In genomic region chr2:68791914-68792313, GRCh38 we compare ENCODE assay signal across 15 cellular contexts. TPM values are rescaled to one million over a fixed set of nuclear protein-coding genes. Genes with fewer than 3 reads are reported as not detected.
DNase-seq lines count a peak whose midpoint lies in the region; ATAC-seq and TF ChIP-seq lines count a peak whose summit lies in the region.
"Had no signal": no experiment of that assay in that cellular context is flagged by ENCODE, and none has a peak within 500 bp of the region (broad histone marks: within the 10 kb centered on the region; RNA-seq: fewer than 3 reads in every experiment).

No MANE protein-coding gene starts in this region.

- intact Hi-C loops in activated CD4-positive, alpha-beta T cell treated with anti-CD3 and anti-CD28 coated beads, Interleukin-2, amount 10 ng/mL, durations not matched to agents 24 days and 14 days (cut with micrococcal nuclease): no loop called here

- ATAC-seq in natural killer cell treated with Interleukin-12 subunit alpha and Interleukin-12 subunit beta and Interleukin-15 and Interleukin-18, amount 100 ng/mL, for 72 hours: no peak
- no peak for ATAC-seq in SK-N-SH treated with all-trans-retinoic acid at 6 μM for 48 hours
- ATAC-seq: activated CD4-positive, CD25-positive, alpha-beta regulatory T cell treated with anti-CD3 and anti-CD28 coated beads, Interleukin-2, amount 50 U/mL, for 24 hours; Panc1; upper lobe of right lung had no signal

- H3K27me3 Mint-ChIP-seq in activated CD4-positive, alpha-beta T cell treated with anti-CD3 and anti-CD28 coated beads, Interleukin-2, amount 10 ng/mL, durations not matched to agents 24 days and 14 days: no peaks in the 10 kb centered on the region
- H3K27me3 Mint-ChIP-seq in activated naive CD8-positive, alpha-beta T cell: no peaks in the 10 kb centered on the region
- H3K27me3 Mint-ChIP-seq in natural killer cell treated with Interleukin-12 subunit alpha and Interleukin-12 subunit beta and Interleukin-15 and Interleukin-18, amount 100 ng/mL, for 72 hours: no peaks in the 10 kb centered on the region

- peaks cover 58% of the 10 kb centered on the region for H3K36me3 Mint-ChIP-seq in activated CD4-positive, alpha-beta T cell treated with anti-CD3 and anti-CD28 coated beads, Interleukin-2, amount 10 ng/mL, durations not matched to agents 24 days and 14 days (ENCODE audit: low read depth)
- peaks cover 35% of the 10 kb centered on the region for H3K36me3 Mint-ChIP-seq in activated naive CD8-positive, alpha-beta T cell
- H3K36me3 Mint-ChIP-seq in natural killer cell treated with Interleukin-12 subunit alpha and Interleukin-12 subunit beta and Interleukin-15 and Interleukin-18, amount 100 ng/mL, for 72 hours: peaks cover 56% of the 10 kb centered on the region

- no peak overlapping the region for H3K4me3 Mint-ChIP-seq in activated CD4-positive, alpha-beta T cell treated with anti-CD3 and anti-CD28 coated beads, Interleukin-2, amount 10 ng/mL, durations not matched to agents 24 days and 14 days
- H3K4me3 Mint-ChIP-seq in activated naive CD8-positive, alpha-beta T cell: no peak overlapping the region
- H3K4me3 Mint-ChIP-seq in natural killer cell treated with Interleukin-12 subunit alpha and Interleukin-12 subunit beta and Interleukin-15 and Interleukin-18, amount 100 ng/mL, for 72 hours: peak overlapping the region; percentile 62

- peak overlapping the region; percentile 31 for H3K27ac Mint-ChIP-seq in activated CD4-positive, alpha-beta T cell treated with anti-CD3 and anti-CD28 coated beads, Interleukin-2, amount 10 ng/mL, durations not matched to agents 24 days and 14 days
- peak overlapping the region; percentile 84 for H3K27ac Mint-ChIP-seq in activated naive CD8-positive, alpha-beta T cell
- H3K27ac Mint-ChIP-seq in natural killer cell treated with Interleukin-12 subunit alpha and Interleukin-12 subunit beta and Interleukin-15 and Interleukin-18, amount 100 ng/mL, for 72 hours: peak overlapping the region; percentile 93 to 96
- H3K27ac Mint-ChIP-seq: progenitor cell of endocrine pancreas had no signal

- H3K4me1 Mint-ChIP-seq in activated CD4-positive, alpha-beta T cell treated with anti-CD3 and anti-CD28 coated beads, Interleukin-2, amount 10 ng/mL, durations not matched to agents 24 days and 14 days: peaks cover 52% of the 10 kb centered on the region
- peaks cover 72% of the 10 kb centered on the region for H3K4me1 Mint-ChIP-seq in activated naive CD8-positive, alpha-beta T cell (ENCODE audit: low read depth)
- H3K4me1 Mint-ChIP-seq in natural killer cell treated with Interleukin-12 subunit alpha and Interleukin-12 subunit beta and Interleukin-15 and Interleukin-18, amount 100 ng/mL, for 72 hours (ENCODE audit: low read depth in 2 of 2): peaks cover 58 to 70% of the 10 kb centered on the region in 2 donors

- H3K9me3 Mint-ChIP-seq in activated CD4-positive, alpha-beta T cell treated with anti-CD3 and anti-CD28 coated beads, Interleukin-2, amount 10 ng/mL, durations not matched to agents 24 days and 14 days: peaks cover 5% of the 10 kb centered on the region
- H3K9me3 Mint-ChIP-seq in activated naive CD8-positive, alpha-beta T cell (ENCODE audit: low read depth): no peaks in the 10 kb centered on the region
- H3K9me3 Mint-ChIP-seq in natural killer cell treated with Interleukin-12 subunit alpha and Interleukin-12 subunit beta and Interleukin-15 and Interleukin-18, amount 100 ng/mL, for 72 hours: no peaks in the 10 kb centered on the region

- no peak for DNase-seq in activated CD4-positive, alpha-beta T cell treated with anti-CD3 and anti-CD28 coated beads, Interleukin-2, amount 10 ng/mL, durations not matched to agents 24 days and 14 days
- no peak for DNase-seq in activated CD4-positive, alpha-beta T cell treated with anti-CD3 and anti-CD28 coated beads for 4 hours
- peak; percentile 57 to 79 for DNase-seq in NCI-H526 (lab: John Stamatoyannopoulos, UW)
- DNase-seq in natural killer cell treated with Interleukin-12 subunit alpha and Interleukin-12 subunit beta and Interleukin-15 and Interleukin-18, amount 100 ng/mL, for 72 hours (ENCODE audit: low spot score): no peak
- no peak for DNase-seq in NCI-H226
- DNase-seq in DMS114 treated with DMSO at 0.1 percent for 48 hours (lab: John Stamatoyannopoulos, UW; ENCODE audit: unreplicated experiment): no peak
- DNase-seq: COR-L47, NCI-H2029 treated with DMSO at 0.1 percent for 48 hours, NCI-H748 treated with DMSO at 0.1 percent for 48 hours, upper lobe of right lung had no signal

TF ChIP-seq in SK-N-SH treated with all-trans-retinoic acid at 6 μM for 48 hours, 23 proteins besides CTCF, POLR2A, EP300 and RAD21:
- TF ChIP-seq GLIS3 (CRISPR knock-in tag; IDR thresholded peaks at IDR 0.05): no peak
- TF ChIP-seq SNAI2 (CRISPR knock-in tag; IDR thresholded peaks at IDR 0.05): no peak
- no peak for TF ChIP-seq RARB (CRISPR knock-in tag; IDR thresholded peaks at IDR 0.05)
- no peak for TF ChIP-seq ZNF565 (CRISPR knock-in tag; conservative IDR thresholded peaks at IDR 0.05; ENCODE audit: low read depth)
- TF ChIP-seq TCF4 (CRISPR knock-in tag; IDR thresholded peaks at IDR 0.05; ENCODE audit: borderline replicate concordance): no peak
- TF ChIP-seq BACH2 (CRISPR knock-in tag; IDR thresholded peaks at IDR 0.05; ENCODE audit: borderline replicate concordance): no peak
- TF ChIP-seq TSHZ2 (CRISPR knock-in tag; IDR thresholded peaks at IDR 0.05): no peak
- no peak for TF ChIP-seq PATZ1 (CRISPR knock-in tag; IDR thresholded peaks at IDR 0.05; ENCODE audit: borderline replicate concordance)
- TF ChIP-seq ARNTL (CRISPR knock-in tag; IDR thresholded peaks at IDR 0.05; ENCODE audit: borderline replicate concordance, low read depth): no peak
- no peak for TF ChIP-seq TOX (CRISPR knock-in tag; IDR thresholded peaks at IDR 0.05; ENCODE audit: borderline replicate concordance)
- no peak for TF ChIP-seq OSR1 (CRISPR knock-in tag; IDR thresholded peaks at IDR 0.05)
- TF ChIP-seq PPARA (CRISPR knock-in tag; IDR thresholded peaks at IDR 0.05; ENCODE audit: borderline replicate concordance): no peak
- TF ChIP-seq ZNF70 (CRISPR knock-in tag; IDR thresholded peaks at IDR 0.05): no peak
- no peak for TF ChIP-seq CREB5 (CRISPR knock-in tag; IDR thresholded peaks at IDR 0.05; ENCODE audit: low read depth)

RNA-seq across cellular contexts. Expression of gene ARHGAP25, which starts 57.3 kb away (rescaled TPM):
- total RNA-seq in activated CD4-positive, alpha-beta T cell treated with anti-CD3 and anti-CD28 coated beads, Interleukin-2, amount 10 ng/mL, durations not matched to agents 24 days and 14 days: 37.8 and 42.2 TPM in 2 replicates
- 100 to 1,000 TPM; 121 to 170 TPM for total RNA-seq in natural killer cell treated with Interleukin-12 subunit alpha and Interleukin-12 subunit beta and Interleukin-15 and Interleukin-18, amount 100 ng/mL, for 72 hours

Comparison
In these comparisons a context has a peak if more than half of its experiments do, and no peak if none do; other contexts are left out.
1. DNase-seq: peak in NCI-H526 (2 of 2); none in activated CD4-positive, alpha-beta T cell treated with anti-CD3 and anti-CD28 coated beads, Interleukin-2, amount 10 ng/mL, durations not matched to agents 24 days and 14 days (single experiment), activated CD4-positive, alpha-beta T cell treated with anti-CD3 and anti-CD28 coated beads for 4 hours (0 of 2), natural killer cell treated with Interleukin-12 subunit alpha and Interleukin-12 subunit beta and Interleukin-15 and Interleukin-18, amount 100 ng/mL, for 72 hours (single experiment), NCI-H226 (single experiment) and DMS114 treated with DMSO at 0.1 percent for 48 hours (single experiment).
2. H3K27ac Mint-ChIP-seq: peak in every context shown above with its lines; median percentile 94 in natural killer cell treated with Interleukin-12 subunit alpha and Interleukin-12 subunit beta and Interleukin-15 and Interleukin-18, amount 100 ng/mL, for 72 hours; 84 in activated naive CD8-positive, alpha-beta T cell; 31 in activated CD4-positive, alpha-beta T cell treated with anti-CD3 and anti-CD28 coated beads, Interleukin-2, amount 10 ng/mL, durations not matched to agents 24 days and 14 days.